11 cellular contexts compared by ENCODE assay signal in the genomic region with DNA sequence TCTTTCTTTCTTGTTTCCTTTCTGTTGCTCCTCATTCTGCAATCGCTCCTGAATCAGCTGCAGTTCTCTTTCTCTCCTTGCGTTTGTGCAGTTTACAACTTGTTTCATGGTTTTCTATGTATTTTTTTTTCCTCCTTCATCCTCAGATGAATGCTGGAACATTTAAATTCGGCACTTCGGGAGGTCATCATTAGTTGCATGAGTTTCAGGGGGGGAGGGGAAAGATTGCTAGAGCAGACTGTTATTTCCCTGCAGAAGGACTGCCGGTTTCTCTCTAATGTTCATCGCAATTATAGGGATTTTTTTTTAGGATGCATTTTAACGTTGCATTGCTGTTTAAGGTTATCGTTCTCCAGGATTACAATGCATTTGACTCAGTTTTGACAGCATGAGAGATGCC. TPM values are rescaled to one million over a fixed set of nuclear protein-coding genes. Genes with fewer than 3 reads are reported as not detected.
DNase-seq lines count a peak whose midpoint lies in the region; ATAC-seq, FAIRE-seq and TF ChIP-seq lines count a peak whose summit lies in the region.
"Had no signal": no experiment of that assay in that cellular context is flagged by ENCODE, and none has a peak within 500 bp of the region (broad histone marks: within the 10 kb centered on the region; RNA-seq: fewer than 3 reads in every experiment).

No MANE protein-coding gene starts in this region.

- intact Hi-C loops in breast epithelium (cut with DNase I; ENCODE audit: low total_unique reads) (no loop called here), kidney (cut with DNase I) (no loop called here), stomach (cut with DNase I; ENCODE audit: low total_unique reads) (no loop called here)

- H3K27me3 ChIP-seq in breast epithelium = peaks cover 0 to 21% of the 10 kb centered on the region in 2 donors
- H3K27me3 ChIP-seq in stomach = peaks cover 0 to 26% (median 6%) of the 10 kb centered on the region in 3 donors

- WGBS in stomach, 5 donors = 1 to 3% (median 2%) methylated on average over 8 of the region's 8 CpGs

- H3K9ac ChIP-seq in kidney (ENCODE audit: low read length in 2 of 2) = no peak overlapping the region

- POLR2A ChIA-PET in GM10248 (lab: Yijun Ruan, JAX) = no interaction called here

- no peak for ATAC-seq in HG03108 (IDR thresholded peaks at IDR 0.05; ENCODE audit: unreplicated experiment)
- ATAC-seq: naive thymus-derived CD8-positive, alpha-beta T cell had no signal

- H3K36me3 ChIP-seq in breast epithelium = no peaks in the 10 kb centered on the region
- no peaks in the 10 kb centered on the region for H3K36me3 ChIP-seq in kidney (ENCODE audit: control insufficient read depth in 1 of 2, insufficient read depth in 2 of 2, low read length in 2 of 2)
- no peaks in the 10 kb centered on the region for H3K36me3 ChIP-seq in stomach

- H3K4me1 ChIP-seq in breast epithelium = peaks cover 0 to 8% of the 10 kb centered on the region in 2 donors
- H3K4me1 ChIP-seq in kidney (ENCODE audit: control insufficient read depth in 1 of 2, insufficient read depth in 1 of 2, low read depth in 1 of 2, low read length in 2 of 2) = peaks cover 0 to 6% of the 10 kb centered on the region in 2 donors
- peaks cover 5 to 40% (median 21%) of the 10 kb centered on the region in 4 donors for H3K4me1 ChIP-seq in stomach

- no peak for FAIRE-seq in kidney (lab: Jason Lieb, UNC)
- FAIRE-seq: endometrium had no signal

- no peak for TF ChIP-seq CTCF in LNCaP clone FGC (IDR thresholded peaks at IDR 0.05; ENCODE audit: control insufficient read depth, extremely low read depth, insufficient read depth)
- no peak for TF ChIP-seq CTCF in breast epithelium (IDR thresholded peaks at IDR 0.05)
- TF ChIP-seq CTCF in kidney (IDR thresholded peaks at IDR 0.05; ENCODE audit: borderline replicate concordance, extremely low read depth, insufficient read depth) = no peak
- TF ChIP-seq CTCF in stomach (IDR thresholded peaks at IDR 0.05) = no peak
- TF ChIP-seq CTCF in GM10248 (IDR thresholded peaks at IDR 0.05; ENCODE audit: control extremely low read depth, extremely low read depth, low read depth, missing control alignments) = no peak

- H3K27ac ChIP-seq in breast epithelium (no peak overlapping the region), kidney (ENCODE audit: low read depth in 2 of 2, low read length in 2 of 2) (no peak overlapping the region), stomach (peak overlapping the region in 2 of 5 donors; percentile 34 to 72)

- TF ChIP-seq EP300 in stomach (IDR thresholded peaks at IDR 0.05) = no peak

- CTCF ChIA-PET in GM10248 (lab: Yijun Ruan, JAX) = no interaction called here

- TF ChIP-seq POLR2A in breast epithelium (IDR thresholded peaks at IDR 0.05) (no peak), stomach (IDR thresholded peaks at IDR 0.05) (no peak)

- H3K9me3 ChIP-seq in breast epithelium (no peaks in the 10 kb centered on the region), kidney (ENCODE audit: control insufficient read depth in 1 of 2, low read length in 2 of 2) (no peaks in the 10 kb centered on the region), stomach (no peaks in the 10 kb centered on the region)

- peak overlapping the region; percentile 54 for H3K4me3 ChIP-seq in LNCaP clone FGC (ENCODE audit: low read depth, low read length)
- H3K4me3 ChIP-seq in breast epithelium = peak overlapping the region; percentile 43 to 62 (median 48)
- H3K4me3 ChIP-seq in kidney (ENCODE audit: low read length in 2 of 2) = peak overlapping the region; percentile 13 to 49
- peak overlapping the region; percentile 53 to 63 (median 58) for H3K4me3 ChIP-seq in stomach

- DNase-seq in LNCaP clone FGC (ENCODE audit: low read depth) (no peak), breast epithelium (ENCODE audit: low spot score in 2 of 2) (no peak), kidney (no peak), stomach (no peak), hepatic stellate cell (ENCODE audit: low spot score) (no peak), GM10248 (ENCODE audit: extremely low spot score) (no peak)
- DNase-seq: activated CD4-positive, alpha-beta T cell treated with anti-CD3 and anti-CD28 coated beads, Interleukin-2, amount 10 ng/mL, durations not matched to agents 24 days and 14 days; naive thymus-derived CD8-positive, alpha-beta T cell; NCI-H510A had no signal

RNA-seq across cellular contexts. Expression of gene TENM2, which starts 0.7 kb away (rescaled TPM):
- 1 to 10 TPM in 1 of 3 donors, under 1 TPM in 2; under 0.01 to 1.9 (median 0.66) TPM for total RNA-seq in breast epithelium
- total RNA-seq in kidney = 0.19 TPM
- 0.77 TPM for polyA plus RNA-seq in kidney (ENCODE audit: insufficient read depth, low read depth, low replicate concordance)
- 1 to 10 TPM in 1 of 5 donors, under 1 TPM in 3, not detected in 1; under 0.01 to 1.3 (median 0.66) TPM for total RNA-seq in stomach
- under 1 TPM; 0.06 to 0.30 (median 0.15) TPM for polyA plus RNA-seq in stomach
- total RNA-seq: activated CD4-positive, alpha-beta T cell treated with anti-CD3 and anti-CD28 coated beads, Interleukin-2, amount 10 ng/mL, durations not matched to agents 24 days and 14 days; naive thymus-derived CD8-positive, alpha-beta T cell had no signal
- polyA plus RNA-seq: naive thymus-derived CD8-positive, alpha-beta T cell had no signal
